ENCODE assay signal across 10 cellular contexts in the genomic region with DNA sequence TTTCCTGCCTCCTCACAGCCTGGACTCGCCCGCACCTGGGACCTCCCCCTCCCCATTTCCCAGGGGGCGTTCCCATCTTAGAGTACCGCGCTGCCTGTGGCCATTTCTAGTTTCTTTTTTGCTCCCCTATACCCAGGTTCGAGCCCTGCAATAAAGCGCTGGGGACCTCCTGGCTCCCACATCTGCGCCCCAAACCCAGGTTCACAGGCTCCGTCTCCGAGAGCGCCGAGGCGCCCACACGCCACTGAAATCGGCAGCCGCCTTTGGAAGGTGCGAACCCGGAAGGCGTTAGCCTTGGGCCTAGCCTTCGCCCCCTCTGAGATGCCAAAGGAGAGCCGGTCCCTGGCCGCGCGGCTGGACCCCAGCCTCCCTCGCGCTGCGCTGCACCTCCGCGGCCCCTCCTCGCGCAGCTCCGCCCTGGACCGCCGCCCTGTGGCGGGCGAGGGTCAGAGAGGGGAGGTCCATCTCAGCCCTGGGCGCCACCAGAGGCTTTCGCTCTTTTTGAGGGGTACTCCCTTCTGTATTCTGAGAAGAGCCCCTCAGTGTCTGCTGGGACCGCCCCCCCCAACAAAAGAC. TPM values are rescaled to one million over a fixed set of nuclear protein-coding genes. Genes with fewer than 3 reads are reported as not detected.
A peak's percentile ranks its signal among the peaks of the same experiment; 100 is the strongest.
DNase-seq lines count a peak whose midpoint lies in the region; ATAC-seq and TF ChIP-seq lines count a peak whose summit lies in the region.
"Had no signal": no experiment of that assay in that cellular context is flagged by ENCODE, and none has a peak within 500 bp of the region (broad histone marks: within the 10 kb centered on the region; RNA-seq: fewer than 3 reads in every experiment).

No MANE protein-coding gene starts in this region.

- no peaks in the 10 kb centered on the region for H3K9me3 ChIP-seq in endodermal cell (ENCODE audit: control insufficient read depth, low read length)
- H3K9me3 ChIP-seq in upper lobe of left lung = no peaks in the 10 kb centered on the region

- no peak for ATAC-seq in activated naive CD4-positive, alpha-beta T cell treated with anti-CD3 and anti-CD28 coated beads, Interleukin-2, amount 50 U/mL, for 72 hours
- ATAC-seq in upper lobe of left lung (ENCODE audit: low FRiP score in 2 of 2) (no peak), GM18867 (IDR thresholded peaks at IDR 0.05; ENCODE audit: unreplicated experiment) (no peak)
- no peak for ATAC-seq in activated CD4-positive, CD25-positive, alpha-beta regulatory T cell treated with anti-CD3 and anti-CD28 coated beads, Interleukin-2, amount 50 U/mL, for 24 hours

- peaks cover 24% of the 10 kb centered on the region for H3K27me3 ChIP-seq in endodermal cell (ENCODE audit: control insufficient read depth, insufficient read depth, low read length, poor library complexity, severe bottlenecking)
- H3K27me3 ChIP-seq in upper lobe of left lung = peaks cover 0 to 25% (median 11%) of the 10 kb centered on the region in 4 donors

- TF ChIP-seq POLR2A in upper lobe of left lung (IDR thresholded peaks at IDR 0.05) = no peak

- H3K36me3 ChIP-seq in endodermal cell (ENCODE audit: control insufficient read depth, insufficient read depth, low read length) (no peaks in the 10 kb centered on the region), upper lobe of left lung (no peaks in the 10 kb centered on the region)

- H3K4me1 Mint-ChIP-seq in activated naive CD4-positive, alpha-beta T cell treated with anti-CD3 and anti-CD28 coated beads, Interleukin-2, amount 50 U/mL, for 24 hours = peaks cover 10% of the 10 kb centered on the region
- H3K4me1 Mint-ChIP-seq in endodermal cell (peaks cover 12% of the 10 kb centered on the region), nephron progenitor cell (peaks cover 28% of the 10 kb centered on the region)

- H3K9me3 Mint-ChIP-seq in activated naive CD4-positive, alpha-beta T cell treated with anti-CD3 and anti-CD28 coated beads, Interleukin-2, amount 50 U/mL, for 24 hours = no peaks in the 10 kb centered on the region
- H3K9me3 Mint-ChIP-seq in activated naive CD4-positive, alpha-beta T cell treated with anti-CD3 and anti-CD28 coated beads, Interleukin-2, amount 50 U/mL, for 72 hours = no peaks in the 10 kb centered on the region
- H3K9me3 Mint-ChIP-seq in endodermal cell (no peaks in the 10 kb centered on the region), nephron progenitor cell (no peaks in the 10 kb centered on the region)

- H3K4me3 Mint-ChIP-seq in activated naive CD4-positive, alpha-beta T cell treated with anti-CD3 and anti-CD28 coated beads, Interleukin-2, amount 50 U/mL, for 24 hours = peak overlapping the region; percentile 33
- H3K4me3 Mint-ChIP-seq in endodermal cell (peak overlapping the region; percentile 58), nephron progenitor cell (peak overlapping the region; percentile 77)

- no peak overlapping the region for H3K9ac ChIP-seq in endodermal cell (ENCODE audit: extremely low read depth, low read length, poor library complexity, severe bottlenecking)

- no peak for TF ChIP-seq EP300 in upper lobe of left lung (IDR thresholded peaks at IDR 0.05)

- no peak for DNase-seq in activated naive CD4-positive, alpha-beta T cell treated with anti-CD3 and anti-CD28 coated beads, Interleukin-2, amount 50 U/mL, for 72 hours (ENCODE audit: low spot score in 2 of 2)
- peak; percentile 86 for DNase-seq in endodermal cell
- DNase-seq in nephron progenitor cell = peak; percentile 60
- no peak for DNase-seq in upper lobe of left lung
- no peak for DNase-seq in NCI-H526 treated with DMSO at 0.1 percent for 48 hours (lab: John Stamatoyannopoulos, UW)
- DNase-seq: NCI-H226 had no signal

- H3K27ac ChIP-seq in endodermal cell (ENCODE audit: low read depth, low read length) (no peak overlapping the region), upper lobe of left lung (no peak overlapping the region)

- H3K4me1 ChIP-seq in endodermal cell (ENCODE audit: control insufficient read depth, insufficient read depth, low read length) = no peaks in the 10 kb centered on the region
- peaks cover 15 to 29% (median 23%) of the 10 kb centered on the region in 4 donors for H3K4me1 ChIP-seq in upper lobe of left lung

- TF ChIP-seq CTCF in endodermal cell (conservative IDR thresholded peaks at IDR 0.05) (peak; percentile 61), nephron progenitor cell (IDR thresholded peaks at IDR 0.05) (peak; percentile 18), upper lobe of left lung (IDR thresholded peaks at IDR 0.05) (no peak)

- peaks cover 13% of the 10 kb centered on the region for H3K27me3 Mint-ChIP-seq in activated naive CD4-positive, alpha-beta T cell treated with anti-CD3 and anti-CD28 coated beads, Interleukin-2, amount 50 U/mL, for 24 hours
- peaks cover 49% of the 10 kb centered on the region for H3K27me3 Mint-ChIP-seq in endodermal cell (ENCODE audit: insufficient read depth)
- H3K27me3 Mint-ChIP-seq in nephron progenitor cell (ENCODE audit: low read depth, poor library complexity) = peaks cover 63% of the 10 kb centered on the region

- 1 to 3% methylated on average over 14 to 39 of the region's 39 CpGs for WGBS in endodermal cell (ENCODE audit: insufficient coverage in 1 of 2, insufficient read length in 1 of 2), 2 experiments
- 9 to 11% methylated on average over 16 to 39 of the region's 39 CpGs for WGBS in upper lobe of left lung, 2 donors

- no peaks in the 10 kb centered on the region for H3K36me3 Mint-ChIP-seq in activated naive CD4-positive, alpha-beta T cell treated with anti-CD3 and anti-CD28 coated beads, Interleukin-2, amount 50 U/mL, for 24 hours
- no peaks in the 10 kb centered on the region for H3K36me3 Mint-ChIP-seq in activated naive CD4-positive, alpha-beta T cell treated with anti-CD3 and anti-CD28 coated beads, Interleukin-2, amount 50 U/mL, for 72 hours
- no peaks in the 10 kb centered on the region for H3K36me3 Mint-ChIP-seq in endodermal cell (ENCODE audit: low read depth)
- H3K36me3 Mint-ChIP-seq in nephron progenitor cell (ENCODE audit: low read depth) = no peaks in the 10 kb centered on the region

- H3K4me3 ChIP-seq in endodermal cell (ENCODE audit: low read length) (peak overlapping the region; percentile 83), upper lobe of left lung (peak overlapping the region; percentile 1 to 54 (median 48))
- H3K4me3 ChIP-seq: K562 had no signal

- H3K27ac Mint-ChIP-seq in activated naive CD4-positive, alpha-beta T cell treated with anti-CD3 and anti-CD28 coated beads, Interleukin-2, amount 50 U/mL, for 24 hours = no peak overlapping the region
- no peak overlapping the region for H3K27ac Mint-ChIP-seq in activated naive CD4-positive, alpha-beta T cell treated with anti-CD3 and anti-CD28 coated beads, Interleukin-2, amount 50 U/mL, for 72 hours
- H3K27ac Mint-ChIP-seq in endodermal cell (no peak overlapping the region), nephron progenitor cell (no peak overlapping the region)

RNA-seq across cellular contexts. Expression of a gene that starts 1.8 kb away (rescaled TPM):
- not detected for total RNA-seq in activated naive CD4-positive, alpha-beta T cell treated with anti-CD3 and anti-CD28 coated beads, Interleukin-2, amount 50 U/mL, for 72 hours
- 1 to 10 TPM; 2.3 to 2.6 TPM for total RNA-seq in endodermal cell
- 1.9 TPM for polyA plus RNA-seq in endodermal cell (2013, experiment 1 of 2)
- polyA plus RNA-seq in endodermal cell (2013, experiment 2 of 2) = 1.7 TPM
- total RNA-seq in upper lobe of left lung = 1 to 10 TPM; 1.2 to 3.8 (median 2.0) TPM
- polyA plus RNA-seq: K562 had no signal

Comparison
In these comparisons a context has a peak if more than half of its experiments do, and no peak if none do; other contexts are left out.
1. DNase-seq: peak in endodermal cell (single experiment) and nephron progenitor cell (single experiment); none in activated naive CD4-positive, alpha-beta T cell treated with anti-CD3 and anti-CD28 coated beads, Interleukin-2, amount 50 U/mL, for 72 hours (0 of 2), upper lobe of left lung (0 of 2) and NCI-H526 treated with DMSO at 0.1 percent for 48 hours (single experiment).
2. CTCF ChIP-seq: peak in endodermal cell (single experiment) and nephron progenitor cell (single experiment); none in upper lobe of left lung (0 of 6).
3. Peak in every context shown above with its lines, with median percentiles within 50 percentile points of each other: H3K4me3 Mint-ChIP-seq.